In genomic region chr5:124580925-124581821, GRCh38 we compare ENCODE assay signal across 1 cellular context.
TF ChIP-seq lines count a peak whose summit lies in the region.

No MANE protein-coding gene starts in this region.

TF ChIP-seq in HepG2, 621 proteins besides CTCF, POLR2A, EP300 and RAD21 (continued from another document):
- TF ChIP-seq NFATC3 (CRISPR knock-in tag; IDR thresholded peaks at IDR 0.05) (0 out of 2 replicates have a peak, but pooled peaks have one; percentile 7), ZNF800 (CRISPR knock-in tag; IDR thresholded peaks at IDR 0.05) (no peak), ZMYM3 (CRISPR knock-in tag; IDR thresholded peaks at IDR 0.05) (peak; percentile 61; the same call in 1 of the 2 replicates), KDM1A (CRISPR knock-in tag; IDR thresholded peaks at IDR 0.05) (peak; percentile 88; the same call in 1 of the 2 replicates), RORA (CRISPR knock-in tag; IDR thresholded peaks at IDR 0.05) (no peak), MEIS2 (CRISPR knock-in tag; IDR thresholded peaks at IDR 0.05) (peak; percentile 35; the same call in 1 of the 2 replicates), EHMT2 (IDR thresholded peaks at IDR 0.05; ENCODE audit: borderline replicate concordance, low read depth, low read length) (peak; percentile 82; the same call in 1 of the 2 replicates), FOXK1 (CRISPR knock-in tag; IDR thresholded peaks at IDR 0.05; ENCODE audit: borderline replicate concordance, low read depth) (0 out of 2 replicates have a peak, but pooled peaks have one; percentile 16), ZNF12 (CRISPR knock-in tag; IDR thresholded peaks at IDR 0.05) (0 out of 2 replicates have a peak, but pooled peaks have one; percentile 42), HNF1B (CRISPR knock-in tag; IDR thresholded peaks at IDR 0.05) (peak; percentile 44), PPARG (CRISPR knock-in tag; conservative IDR thresholded peaks at IDR 0.05) (peak; percentile 71; the same call in 1 of the 2 replicates), MEF2D (CRISPR knock-in tag; IDR thresholded peaks at IDR 0.05) (peak; percentile 69; the same call in 1 of the 2 replicates), ERF (CRISPR knock-in tag; IDR thresholded peaks at IDR 0.05) (peak; percentile 78), PREB (CRISPR knock-in tag; IDR thresholded peaks at IDR 0.05) (no peak), HDAC1 (CRISPR knock-in tag; IDR thresholded peaks at IDR 0.05) (peak; percentile 85), SSRP1 (CRISPR knock-in tag; IDR thresholded peaks at IDR 0.05) (peak; percentile 60; the same call in 1 of the 2 replicates), ZNF232 (CRISPR knock-in tag; IDR thresholded peaks at IDR 0.05; ENCODE audit: borderline replicate concordance) (no peak)
- TF ChIP-seq, protein P1, sequence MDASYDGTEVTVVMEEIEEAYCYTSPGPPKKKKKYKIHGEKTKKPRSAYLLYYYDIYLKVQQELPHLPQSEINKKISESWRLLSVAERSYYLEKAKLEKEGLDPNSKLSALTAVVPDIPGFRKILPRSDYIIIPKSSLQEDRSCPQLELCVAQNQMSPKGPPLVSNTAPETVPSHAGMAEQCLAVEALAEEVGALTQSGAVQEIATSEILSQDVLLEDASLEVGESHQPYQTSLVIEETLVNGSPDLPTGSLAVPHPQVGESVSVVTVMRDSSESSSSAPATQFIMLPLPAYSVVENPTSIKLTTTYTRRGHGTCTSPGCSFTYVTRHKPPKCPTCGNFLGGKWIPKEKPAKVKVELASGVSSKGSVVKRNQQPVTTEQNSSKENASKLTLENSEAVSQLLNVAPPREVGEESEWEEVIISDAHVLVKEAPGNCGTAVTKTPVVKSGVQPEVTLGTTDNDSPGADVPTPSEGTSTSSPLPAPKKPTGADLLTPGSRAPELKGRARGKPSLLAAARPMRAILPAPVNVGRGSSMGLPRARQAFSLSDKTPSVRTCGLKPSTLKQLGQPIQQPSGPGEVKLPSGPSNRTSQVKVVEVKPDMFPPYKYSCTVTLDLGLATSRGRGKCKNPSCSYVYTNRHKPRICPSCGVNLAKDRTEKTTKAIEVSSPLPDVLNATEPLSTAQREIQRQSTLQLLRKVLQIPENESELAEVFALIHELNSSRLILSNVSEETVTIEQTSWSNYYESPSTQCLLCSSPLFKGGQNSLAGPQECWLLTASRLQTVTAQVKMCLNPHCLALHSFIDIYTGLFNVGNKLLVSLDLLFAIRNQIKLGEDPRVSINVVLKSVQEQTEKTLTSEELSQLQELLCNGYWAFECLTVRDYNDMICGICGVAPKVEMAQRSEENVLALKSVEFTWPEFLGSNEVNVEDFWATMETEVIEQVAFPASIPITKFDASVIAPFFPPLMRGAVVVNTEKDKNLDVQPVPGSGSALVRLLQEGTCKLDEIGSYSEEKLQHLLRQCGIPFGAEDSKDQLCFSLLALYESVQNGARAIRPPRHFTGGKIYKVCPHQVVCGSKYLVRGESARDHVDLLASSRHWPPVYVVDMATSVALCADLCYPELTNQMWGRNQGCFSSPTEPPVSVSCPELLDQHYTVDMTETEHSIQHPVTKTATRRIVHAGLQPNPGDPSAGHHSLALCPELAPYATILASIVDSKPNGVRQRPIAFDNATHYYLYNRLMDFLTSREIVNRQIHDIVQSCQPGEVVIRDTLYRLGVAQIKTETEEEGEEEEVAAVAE (CRISPR knock-in tag; IDR thresholded peaks at IDR 0.05; ENCODE audit: borderline replicate concordance) = peak; percentile 39; the same call in 1 of the 2 replicates
- TF ChIP-seq, protein P2, sequence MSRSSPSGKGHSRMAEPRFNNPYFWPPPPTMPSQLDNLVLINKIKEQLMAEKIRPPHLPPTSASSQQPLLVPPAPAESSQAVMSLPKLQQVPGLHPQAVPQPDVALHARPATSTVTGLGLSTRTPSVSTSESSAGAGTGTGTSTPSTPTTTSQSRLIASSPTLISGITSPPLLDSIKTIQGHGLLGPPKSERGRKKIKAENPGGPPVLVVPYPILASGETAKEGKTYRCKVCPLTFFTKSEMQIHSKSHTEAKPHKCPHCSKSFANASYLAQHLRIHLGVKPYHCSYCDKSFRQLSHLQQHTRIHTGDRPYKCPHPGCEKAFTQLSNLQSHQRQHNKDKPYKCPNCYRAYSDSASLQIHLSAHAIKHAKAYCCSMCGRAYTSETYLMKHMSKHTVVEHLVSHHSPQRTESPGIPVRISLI (CRISPR knock-in tag; IDR thresholded peaks at IDR 0.05; ENCODE audit: borderline replicate concordance) = peak; percentile 72; the same call in 1 of the 2 replicates
- TF ChIP-seq, protein P3, sequence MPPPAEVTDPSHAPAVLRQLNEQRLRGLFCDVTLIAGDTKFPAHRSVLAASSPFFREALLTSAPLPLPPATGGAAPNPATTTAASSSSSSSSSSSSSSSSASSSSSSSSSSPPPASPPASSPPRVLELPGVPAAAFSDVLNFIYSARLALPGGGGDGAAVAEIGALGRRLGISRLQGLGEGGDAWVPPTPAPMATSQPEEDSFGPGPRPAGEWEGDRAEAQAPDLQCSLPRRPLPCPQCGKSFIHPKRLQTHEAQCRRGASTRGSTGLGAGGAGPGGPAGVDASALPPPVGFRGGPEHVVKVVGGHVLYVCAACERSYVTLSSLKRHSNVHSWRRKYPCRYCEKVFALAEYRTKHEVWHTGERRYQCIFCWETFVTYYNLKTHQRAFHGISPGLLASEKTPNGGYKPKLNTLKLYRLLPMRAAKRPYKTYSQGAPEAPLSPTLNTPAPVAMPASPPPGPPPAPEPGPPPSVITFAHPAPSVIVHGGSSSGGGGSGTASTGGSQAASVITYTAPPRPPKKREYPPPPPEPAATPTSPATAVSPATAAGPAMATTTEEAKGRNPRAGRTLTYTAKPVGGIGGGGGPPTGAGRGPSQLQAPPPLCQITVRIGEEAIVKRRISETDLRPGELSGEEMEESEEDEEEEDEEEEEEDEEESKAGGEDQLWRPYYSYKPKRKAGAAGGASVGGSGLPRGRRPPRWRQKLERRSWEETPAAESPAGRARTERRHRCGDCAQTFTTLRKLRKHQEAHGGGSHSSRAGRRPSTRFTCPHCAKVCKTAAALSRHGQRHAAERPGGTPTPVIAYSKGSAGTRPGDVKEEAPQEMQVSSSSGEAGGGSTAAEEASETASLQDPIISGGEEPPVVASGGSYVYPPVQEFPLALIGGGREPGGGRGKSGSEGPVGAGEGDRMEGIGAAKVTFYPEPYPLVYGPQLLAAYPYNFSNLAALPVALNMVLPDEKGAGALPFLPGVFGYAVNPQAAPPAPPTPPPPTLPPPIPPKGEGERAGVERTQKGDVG (CRISPR knock-in tag; IDR thresholded peaks at IDR 0.05; ENCODE audit: borderline replicate concordance) = peak; percentile 44; the same call in 1 of the 2 replicates
- TF ChIP-seq, protein P4, sequence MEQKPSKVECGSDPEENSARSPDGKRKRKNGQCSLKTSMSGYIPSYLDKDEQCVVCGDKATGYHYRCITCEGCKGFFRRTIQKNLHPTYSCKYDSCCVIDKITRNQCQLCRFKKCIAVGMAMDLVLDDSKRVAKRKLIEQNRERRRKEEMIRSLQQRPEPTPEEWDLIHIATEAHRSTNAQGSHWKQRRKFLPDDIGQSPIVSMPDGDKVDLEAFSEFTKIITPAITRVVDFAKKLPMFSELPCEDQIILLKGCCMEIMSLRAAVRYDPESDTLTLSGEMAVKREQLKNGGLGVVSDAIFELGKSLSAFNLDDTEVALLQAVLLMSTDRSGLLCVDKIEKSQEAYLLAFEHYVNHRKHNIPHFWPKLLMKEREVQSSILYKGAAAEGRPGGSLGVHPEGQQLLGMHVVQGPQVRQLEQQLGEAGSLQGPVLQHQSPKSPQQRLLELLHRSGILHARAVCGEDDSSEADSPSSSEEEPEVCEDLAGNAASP (CRISPR knock-in tag; IDR thresholded peaks at IDR 0.05; ENCODE audit: borderline replicate concordance) = peak; percentile 92
- TF ChIP-seq, protein P5, sequence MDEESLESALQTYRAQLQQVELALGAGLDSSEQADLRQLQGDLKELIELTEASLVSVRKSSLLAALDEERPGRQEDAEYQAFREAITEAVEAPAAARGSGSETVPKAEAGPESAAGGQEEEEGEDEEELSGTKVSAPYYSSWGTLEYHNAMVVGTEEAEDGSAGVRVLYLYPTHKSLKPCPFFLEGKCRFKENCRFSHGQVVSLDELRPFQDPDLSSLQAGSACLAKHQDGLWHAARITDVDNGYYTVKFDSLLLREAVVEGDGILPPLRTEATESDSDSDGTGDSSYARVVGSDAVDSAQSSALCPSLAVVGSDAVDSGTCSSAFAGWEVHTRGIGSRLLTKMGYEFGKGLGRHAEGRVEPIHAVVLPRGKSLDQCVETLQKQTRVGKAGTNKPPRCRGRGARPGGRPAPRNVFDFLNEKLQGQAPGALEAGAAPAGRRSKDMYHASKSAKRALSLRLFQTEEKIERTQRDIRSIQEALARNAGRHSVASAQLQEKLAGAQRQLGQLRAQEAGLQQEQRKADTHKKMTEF (CRISPR knock-in tag; IDR thresholded peaks at IDR 0.05) = peak; percentile 58; the same call in 1 of the 2 replicates
TF ChIP-seq in HepG2: peak in this region for 174.
